2 cellular contexts compared by ENCODE assay signal in the genomic region with DNA sequence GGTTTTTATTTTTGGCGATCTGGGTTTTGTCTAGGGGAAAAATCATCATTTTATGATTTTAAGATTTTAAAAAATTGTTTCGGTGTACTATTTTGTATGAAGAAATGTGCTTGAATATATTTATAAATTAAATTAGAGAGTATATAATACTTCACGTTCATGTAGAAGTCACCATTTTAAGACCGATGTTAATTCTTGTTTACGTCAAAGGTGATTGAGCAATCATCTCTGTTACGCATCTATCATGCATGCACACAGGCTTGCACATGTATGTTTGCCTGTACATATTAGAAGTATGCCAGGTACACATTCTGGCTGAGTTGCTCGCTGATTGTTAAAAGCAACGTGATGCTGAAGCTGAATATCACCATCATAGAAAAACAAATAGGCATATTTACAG.
A peak's percentile ranks its signal among the peaks of the same experiment; 100 is the strongest.
TF ChIP-seq lines count a peak whose summit lies in the region.

No MANE protein-coding gene starts in this region.

TF ChIP-seq in HepG2, 621 proteins besides CTCF, POLR2A, EP300 and RAD21:
- TF ChIP-seq HNRNPL (IDR thresholded peaks at IDR 0.05; ENCODE audit: low read depth, low read length) (no peak), TCF12 (IDR thresholded peaks at IDR 0.05) (no peak), TCF12 (CRISPR knock-in tag; IDR thresholded peaks at IDR 0.05) (no peak), CEBPB (IDR thresholded peaks at IDR 0.05; ENCODE audit: borderline replicate concordance, low read depth, low read length) (peak; percentile 64)

TF ChIP-seq in H1, 55 proteins besides CTCF, POLR2A, EP300 and RAD21:
- TF ChIP-seq KDM1A (IDR thresholded peaks at IDR 0.05; ENCODE audit: borderline replicate concordance, low read length) (no peak), CEBPB (IDR thresholded peaks at IDR 0.05; ENCODE audit: low read depth, low read length) (0 out of 2 replicates have a peak, but pooled peaks have one; percentile 25)
